18 cellular contexts compared by ENCODE assay signal in genomic region chr7:138248609-138249008, GRCh38.
"Had no signal": no experiment of that assay in that cellular context is flagged by ENCODE, and none has a peak within 500 bp of the region (broad histone marks: within the 10 kb centered on the region; RNA-seq: fewer than 3 reads in every experiment).

No MANE protein-coding gene starts in this region.

- H3K27me3 ChIP-seq: esophagus muscularis mucosa, hepatocyte, ovary, right atrium auricular region had no signal

- H3K4me3 ChIP-seq: esophagus muscularis mucosa, hepatocyte, mucosa of descending colon, ovary, right atrium auricular region had no signal

- DNase-seq: effector memory CD4-positive, alpha-beta T cell; head of caudate nucleus; kidney glomerular epithelial cell; mucosa of descending colon; naive thymus-derived CD8-positive, alpha-beta T cell; nucleus accumbens; ovary; small intestine; stimulated activated CD4-positive, alpha-beta T cell treated with anti-CD3 and anti-CD28 coated beads, Interleukin-2, amount 100 ng/mL, for 48 hours; stimulated activated naive CD4-positive, alpha-beta T cell treated with Interleukin-2 at 50 U/mL for 16 hours had no signal

- H3K4me2 ChIP-seq: hepatocyte had no signal

- FAIRE-seq: islet of Langerhans, urothelium cell line had no signal

- H3K27me3 Mint-ChIP-seq: type B pancreatic cell had no signal

- H3K4me1 Mint-ChIP-seq: naive thymus-derived CD8-positive, alpha-beta T cell had no signal

- H2AFZ ChIP-seq: hepatocyte had no signal

- H3K36me3 ChIP-seq: esophagus muscularis mucosa, ovary, right atrium auricular region had no signal

- H3K4me3 Mint-ChIP-seq: naive thymus-derived CD8-positive, alpha-beta T cell; neural crest cell; type B pancreatic cell had no signal

- H3K4me1 ChIP-seq: esophagus muscularis mucosa had no signal

- H3K27ac ChIP-seq: epithelial cell of prostate, esophagus muscularis mucosa, ovary, right atrium auricular region had no signal

- H3K27ac Mint-ChIP-seq: naive thymus-derived CD8-positive, alpha-beta T cell had no signal

- H3K9me3 ChIP-seq: ovary had no signal

- ATAC-seq: mucosa of descending colon; naive thymus-derived CD8-positive, alpha-beta T cell had no signal

- H3K79me2 ChIP-seq: hepatocyte had no signal
